ENCODE assay signal across 8 cellular contexts in the genomic region with DNA sequence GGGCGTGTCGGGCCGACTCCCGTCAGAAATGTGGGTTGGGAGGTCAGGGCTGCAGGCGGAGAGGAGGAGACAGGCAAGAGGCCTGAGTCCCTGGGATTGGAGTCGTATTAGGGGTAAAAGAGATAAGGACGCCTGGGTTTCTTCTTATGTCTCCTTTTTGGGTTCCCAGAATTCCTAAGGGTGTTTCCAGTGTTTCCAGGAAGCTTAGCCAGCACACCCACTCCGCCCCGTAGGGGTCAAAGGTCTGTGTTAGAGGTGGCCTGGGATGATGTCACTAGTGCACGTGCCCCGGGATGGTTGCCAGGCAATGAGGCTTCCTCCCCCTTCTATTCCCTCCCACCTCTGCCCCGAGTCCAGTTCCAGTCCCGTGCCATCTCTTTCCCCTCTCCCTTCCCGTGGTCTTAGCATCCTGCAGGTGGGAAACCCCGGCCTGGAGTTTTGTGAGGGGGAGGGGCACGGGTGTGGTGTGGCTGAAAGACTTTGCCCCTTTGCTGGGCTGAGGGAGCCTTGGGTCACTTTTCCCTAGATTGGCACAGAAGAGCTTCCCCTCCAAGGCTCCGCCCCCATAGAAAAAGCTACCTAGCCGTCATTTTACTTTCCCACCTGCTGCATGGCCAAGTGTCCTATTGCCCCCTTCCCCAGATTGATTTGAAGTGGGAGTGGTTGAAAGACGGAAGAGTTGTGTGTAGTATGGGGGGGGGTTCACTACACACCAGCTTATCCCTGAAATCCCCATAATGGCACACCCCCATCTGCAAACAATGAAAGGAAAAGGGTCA. TPM values are rescaled to one million over a fixed set of nuclear protein-coding genes. Genes with fewer than 3 reads are reported as not detected.
DNase-seq lines count a peak whose midpoint lies in the region; TF ChIP-seq lines count a peak whose summit lies in the region.

No MANE protein-coding gene starts in this region.

- H3K36me3 ChIP-seq in iPS-20b (ENCODE audit: insufficient read depth, low read depth, low read length) = no peaks in the 10 kb centered on the region
- H3K36me3 ChIP-seq in sigmoid colon = peaks cover 0 to 6% (median 3%) of the 10 kb centered on the region in 4 donors

- H3K9ac ChIP-seq in iPS-20b (ENCODE audit: low read depth, low read length) = peak overlapping the region; percentile 83; the same call in 1 of the 2 replicates

- 0 to 3% methylated on average over 19 of the region's 19 CpGs for WGBS in sigmoid colon, 2 donors

- intact Hi-C loops in sigmoid colon (cut with DNase I) = loop anchor here (10.0 kb wide), 1 partner anchor 352 kb away; a partner anchor contains a TSS

- H3K4me1 ChIP-seq in iPS-20b (ENCODE audit: insufficient read depth, low read length) (peaks cover 15% of the 10 kb centered on the region; the same call in 1 of the 2 replicates), sigmoid colon (peaks cover 0 to 67% (median 56%) of the 10 kb centered on the region in 4 donors)

- no peaks in the 10 kb centered on the region for H3K9me3 ChIP-seq in iPS-20b (ENCODE audit: insufficient read depth, low read depth, low read length)
- no peaks in the 10 kb centered on the region for H3K9me3 ChIP-seq in sigmoid colon

- peak in 2 of 4 donors; percentile 57 to 60 for TF ChIP-seq EP300 in sigmoid colon (IDR thresholded peaks at IDR 0.05)

- no peak for TF ChIP-seq POLR2A in sigmoid colon (IDR thresholded peaks at IDR 0.05)

- TF ChIP-seq CTCF in 22Rv1 (IDR thresholded peaks at IDR 0.05) (no peak), cardiac fibroblast (IDR thresholded peaks at IDR 0.05; ENCODE audit: low read depth, low read length) (no peak), sigmoid colon (IDR thresholded peaks at IDR 0.05) (no peak)

- peak overlapping the region; percentile 99 for H3K27ac ChIP-seq in 22Rv1
- H3K27ac ChIP-seq in iPS-20b (ENCODE audit: low read length) = peak overlapping the region; percentile 27
- H3K27ac ChIP-seq in sigmoid colon = peak overlapping the region; percentile 95 to 100 (median 97)

- H3K27me3 ChIP-seq in iPS-20b (ENCODE audit: insufficient read depth, low read length) (peaks cover 58% of the 10 kb centered on the region), sigmoid colon (no peaks in the 10 kb centered on the region)

- DNase-seq in GM19238 (ENCODE audit: insufficient read length, low spot score) (peak; percentile 64), NCI-H2107 (lab: John Stamatoyannopoulos, UW) (peak; percentile 74), T1000 (lab: John Stamatoyannopoulos, UW) (peak; percentile 89), cardiac fibroblast (ENCODE audit: low read depth in 2 of 2) (peak; percentile 95 to 100), sigmoid colon (peak; percentile 96)
- no peak for DNase-seq in activated CD4-positive, CD25-positive, alpha-beta regulatory T cell treated with anti-CD3 and anti-CD28 coated beads, Interleukin-2, amount 50 U/mL, for 72 hours

- H3K4me3 ChIP-seq in cardiac fibroblast (replicated peaks in 1 of 2; ENCODE audit: low read depth in 2 of 2, low read length in 2 of 2) (peak overlapping the region; percentile 77 to 90), iPS-20b (ENCODE audit: low read length) (peak overlapping the region; percentile 90), sigmoid colon (peak overlapping the region; percentile 75 to 96 (median 82))

RNA-seq across cellular contexts. Expression of a gene that starts 2.8 kb away (rescaled TPM):
- 10 to 100 TPM in 1 of 4 donors, 1 to 10 TPM in 3; 6.1 to 11.6 (median 8.5) TPM for total RNA-seq in sigmoid colon
- 10 to 100 TPM in 1 of 3 donors, 1 to 10 TPM in 2; 5.5 to 19.4 (median 6.0) TPM for polyA plus RNA-seq in sigmoid colon

RNA-seq across cellular contexts. Expression of a gene that starts 18.1 kb away (rescaled TPM):
- total RNA-seq in sigmoid colon = 10 to 100 TPM in 3 of 4 donors, 1 to 10 TPM in 1; 6.8 to 19.9 (median 10.5) TPM
- 10 to 100 TPM in 1 of 3 donors, 1 to 10 TPM in 2; 2.4 to 11.4 (median 9.0) TPM for polyA plus RNA-seq in sigmoid colon

RNA-seq across cellular contexts. Expression of a gene that starts 20.6 kb away (rescaled TPM):
- 100 to 1,000 TPM in 3 of 4 donors, 10 to 100 TPM in 1; 92.4 to 206 (median 106) TPM for total RNA-seq in sigmoid colon
- polyA plus RNA-seq in sigmoid colon = 100 to 1,000 TPM in 2 of 3 donors, 10 to 100 TPM in 1; 99.4 to 148 (median 138) TPM

RNA-seq across cellular contexts. Expression of a gene that starts 21.0 kb away (rescaled TPM):
- 10 to 100 TPM in 2 of 4 donors, 1 to 10 TPM in 2; 7.1 to 14.4 (median 10.7) TPM for total RNA-seq in sigmoid colon
- 1 to 10 TPM; 4.2 to 8.6 (median 4.6) TPM for polyA plus RNA-seq in sigmoid colon

RNA-seq across cellular contexts. Expression of a gene that starts 51.8 kb away (rescaled TPM):
- 100 to 1,000 TPM in 3 of 4 donors, 10 to 100 TPM in 1; 97.2 to 147 (median 117) TPM for total RNA-seq in sigmoid colon
- 10 to 100 TPM; 33.8 to 88.9 (median 47.4) TPM for polyA plus RNA-seq in sigmoid colon

Comparison
In these comparisons a context has a peak if more than half of its experiments do, and no peak if none do; other contexts are left out.
1. H3K27ac ChIP-seq: peak in every context shown above with its lines; median percentile 99 in 22Rv1; 97 in sigmoid colon; 27 in iPS-20b.